In the genomic region with DNA sequence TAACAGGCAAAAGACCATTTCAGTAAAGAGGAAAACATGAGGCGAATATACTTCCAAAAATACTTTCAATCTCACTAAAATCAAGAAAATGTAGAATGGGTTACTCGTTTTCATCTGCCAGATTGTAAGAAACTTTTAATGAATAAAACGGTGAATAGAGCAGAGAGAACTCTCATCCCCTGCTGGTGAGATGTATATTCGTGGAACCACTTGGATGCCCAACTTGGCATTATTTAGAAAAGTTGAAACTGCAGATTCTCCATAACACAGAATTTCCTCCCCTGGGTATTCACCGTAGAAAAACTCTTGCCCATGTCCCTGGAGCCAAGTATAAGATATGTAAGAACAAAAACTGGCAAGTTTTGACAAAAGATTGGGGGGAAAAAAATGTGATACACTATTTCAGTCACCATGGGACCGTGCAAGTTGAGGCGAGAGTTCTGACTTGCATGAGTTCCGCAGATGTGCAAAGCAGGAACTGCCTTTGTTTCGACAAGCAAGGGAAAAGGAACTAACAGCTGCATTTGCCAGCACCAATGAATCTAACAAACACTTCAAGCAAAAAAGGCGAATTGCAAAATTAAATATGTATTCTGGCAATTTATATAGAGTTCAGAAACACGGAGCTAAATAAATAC, we compare ENCODE assay signal across 1 cellular context.
TF ChIP-seq lines count a peak whose summit lies in the region.

No MANE protein-coding gene starts in this region.

TF ChIP-seq in GM23338, 12 proteins besides CTCF, POLR2A, EP300 and RAD21 (continued from another document):
- TF ChIP-seq ZNF114 (CRISPR knock-in tag; IDR thresholded peaks at IDR 0.05) (no peak), POLR2AphosphoS5 (IDR thresholded peaks at IDR 0.05; ENCODE audit: low read depth) (no peak)
- TF ChIP-seq, protein P1, sequence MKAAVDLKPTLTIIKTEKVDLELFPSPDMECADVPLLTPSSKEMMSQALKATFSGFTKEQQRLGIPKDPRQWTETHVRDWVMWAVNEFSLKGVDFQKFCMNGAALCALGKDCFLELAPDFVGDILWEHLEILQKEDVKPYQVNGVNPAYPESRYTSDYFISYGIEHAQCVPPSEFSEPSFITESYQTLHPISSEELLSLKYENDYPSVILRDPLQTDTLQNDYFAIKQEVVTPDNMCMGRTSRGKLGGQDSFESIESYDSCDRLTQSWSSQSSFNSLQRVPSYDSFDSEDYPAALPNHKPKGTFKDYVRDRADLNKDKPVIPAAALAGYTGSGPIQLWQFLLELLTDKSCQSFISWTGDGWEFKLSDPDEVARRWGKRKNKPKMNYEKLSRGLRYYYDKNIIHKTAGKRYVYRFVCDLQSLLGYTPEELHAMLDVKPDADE (IDR thresholded peaks at IDR 0.05) = no peak
- TF ChIP-seq, protein P2, sequence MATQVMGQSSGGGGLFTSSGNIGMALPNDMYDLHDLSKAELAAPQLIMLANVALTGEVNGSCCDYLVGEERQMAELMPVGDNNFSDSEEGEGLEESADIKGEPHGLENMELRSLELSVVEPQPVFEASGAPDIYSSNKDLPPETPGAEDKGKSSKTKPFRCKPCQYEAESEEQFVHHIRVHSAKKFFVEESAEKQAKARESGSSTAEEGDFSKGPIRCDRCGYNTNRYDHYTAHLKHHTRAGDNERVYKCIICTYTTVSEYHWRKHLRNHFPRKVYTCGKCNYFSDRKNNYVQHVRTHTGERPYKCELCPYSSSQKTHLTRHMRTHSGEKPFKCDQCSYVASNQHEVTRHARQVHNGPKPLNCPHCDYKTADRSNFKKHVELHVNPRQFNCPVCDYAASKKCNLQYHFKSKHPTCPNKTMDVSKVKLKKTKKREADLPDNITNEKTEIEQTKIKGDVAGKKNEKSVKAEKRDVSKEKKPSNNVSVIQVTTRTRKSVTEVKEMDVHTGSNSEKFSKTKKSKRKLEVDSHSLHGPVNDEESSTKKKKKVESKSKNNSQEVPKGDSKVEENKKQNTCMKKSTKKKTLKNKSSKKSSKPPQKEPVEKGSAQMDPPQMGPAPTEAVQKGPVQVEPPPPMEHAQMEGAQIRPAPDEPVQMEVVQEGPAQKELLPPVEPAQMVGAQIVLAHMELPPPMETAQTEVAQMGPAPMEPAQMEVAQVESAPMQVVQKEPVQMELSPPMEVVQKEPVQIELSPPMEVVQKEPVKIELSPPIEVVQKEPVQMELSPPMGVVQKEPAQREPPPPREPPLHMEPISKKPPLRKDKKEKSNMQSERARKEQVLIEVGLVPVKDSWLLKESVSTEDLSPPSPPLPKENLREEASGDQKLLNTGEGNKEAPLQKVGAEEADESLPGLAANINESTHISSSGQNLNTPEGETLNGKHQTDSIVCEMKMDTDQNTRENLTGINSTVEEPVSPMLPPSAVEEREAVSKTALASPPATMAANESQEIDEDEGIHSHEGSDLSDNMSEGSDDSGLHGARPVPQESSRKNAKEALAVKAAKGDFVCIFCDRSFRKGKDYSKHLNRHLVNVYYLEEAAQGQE (IDR thresholded peaks at IDR 0.05; ENCODE audit: unreplicated experiment) = no peak
TF ChIP-seq in GM23338: peak in this region for 0.
